Comparison of ENCODE assay signal across 15 cellular contexts in the genomic region with DNA sequence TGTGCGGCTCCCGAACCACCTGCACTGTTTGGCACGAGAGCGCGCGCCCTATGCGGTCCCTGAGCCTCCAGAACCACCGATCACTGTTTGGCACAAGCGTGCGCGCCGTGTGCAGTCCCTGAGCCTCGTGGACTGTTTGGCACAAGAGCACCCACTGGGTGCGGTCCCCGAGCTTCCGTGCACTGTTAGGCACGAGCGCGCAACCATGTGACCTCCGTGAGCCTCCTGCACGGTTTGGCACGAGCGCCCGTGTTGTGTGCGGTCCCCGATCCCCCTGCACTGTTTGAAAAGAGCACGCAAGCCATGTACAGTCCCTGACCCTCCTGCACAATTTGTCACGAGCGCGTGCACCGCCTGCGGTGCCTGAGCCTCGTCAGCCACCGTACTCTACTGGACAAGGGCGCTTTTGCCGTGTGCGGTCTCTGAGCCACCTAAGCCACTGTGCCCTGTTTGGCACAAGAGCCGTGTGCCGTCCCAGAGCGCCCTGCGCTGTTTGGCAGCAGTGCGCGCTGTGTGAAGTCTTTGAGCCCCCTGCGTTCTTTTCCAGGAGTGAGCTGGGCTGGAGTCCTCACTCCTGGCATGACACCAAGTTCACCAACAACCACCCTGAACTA.
DNase-seq lines count a peak whose midpoint lies in the region; ATAC-seq and TF ChIP-seq lines count a peak whose summit lies in the region.
"Had no signal": no experiment of that assay in that cellular context is flagged by ENCODE, and none has a peak within 500 bp of the region (broad histone marks: within the 10 kb centered on the region; RNA-seq: fewer than 3 reads in every experiment).

No MANE protein-coding gene starts in this region.

- H3K4me1 Mint-ChIP-seq in activated CD8-positive, alpha-beta memory T cell treated with anti-CD3 and anti-CD28 coated beads, Interleukin-2, amount 10 ng/mL, durations not matched to agents 7 days and 5 days = peaks cover 3% of the 10 kb centered on the region
- H3K4me1 Mint-ChIP-seq in CD8-positive, alpha-beta T cell (ENCODE audit: low read depth) = peaks cover 13% of the 10 kb centered on the region
- peaks cover 31% of the 10 kb centered on the region for H3K4me1 Mint-ChIP-seq in activated naive CD8-positive, alpha-beta T cell (ENCODE audit: low read depth)
- H3K4me1 Mint-ChIP-seq in naive thymus-derived CD8-positive, alpha-beta T cell = peaks cover 5 to 29% (median 20%) of the 10 kb centered on the region in 4 donors
- H3K4me1 Mint-ChIP-seq in endodermal cell = no peaks in the 10 kb centered on the region
- H3K4me1 Mint-ChIP-seq: WTC11 had no signal

- no peaks in the 10 kb centered on the region for H3K9me3 ChIP-seq in CD8-positive, alpha-beta T cell (ENCODE audit: low read length)
- no peaks in the 10 kb centered on the region for H3K9me3 ChIP-seq in endodermal cell (ENCODE audit: control insufficient read depth, low read length)
- H3K9me3 ChIP-seq: transverse colon had no signal

- H3K27ac ChIP-seq in CD8-positive, alpha-beta T cell (ENCODE audit: low read depth, low read length) = no peak overlapping the region
- no peak overlapping the region for H3K27ac ChIP-seq in endodermal cell (ENCODE audit: low read depth, low read length)
- H3K27ac ChIP-seq: transverse colon had no signal

- CTCF ChIA-PET in activated CD8-positive, alpha-beta memory T cell treated with anti-CD3 and anti-CD28 coated beads, Interleukin-2, amount 10 ng/mL, durations not matched to agents 7 days and 5 days (lab: Charles Lee) = no interaction called here
- CTCF ChIA-PET in CD8-positive, alpha-beta T cell (lab: Charles Lee) = no interaction called here

- WGBS in endodermal cell (ENCODE audit: insufficient coverage in 1 of 2, insufficient read length in 1 of 2), 2 experiments = 91% methylated on average over 44 of the region's 44 CpGs; no CpG with 5 or more reads in 1 of the 2 experiments

- no peak overlapping the region for H3K4me3 ChIP-seq in CD8-positive, alpha-beta T cell (ENCODE audit: low read depth, low read length)
- no peak overlapping the region for H3K4me3 ChIP-seq in endodermal cell (ENCODE audit: low read length)
- H3K4me3 ChIP-seq: transverse colon had no signal

- intact Hi-C loops in CD8-positive, alpha-beta T cell (cut with DNase I, micrococcal nuclease) = no loop called here

- no peak for ATAC-seq in activated CD8-positive, alpha-beta memory T cell treated with anti-CD3 and anti-CD28 coated beads, Interleukin-2, amount 10 ng/mL, durations not matched to agents 7 days and 5 days
- ATAC-seq in CD8-positive, alpha-beta T cell = no peak
- peak in 1 of 2 donors; percentile 45 for ATAC-seq in naive thymus-derived CD8-positive, alpha-beta T cell
- ATAC-seq: PC-3, WTC11 had no signal

- TF ChIP-seq CTCF in CD8-positive, alpha-beta T cell (IDR thresholded peaks at IDR 0.05) = no peak
- TF ChIP-seq CTCF in endodermal cell (conservative IDR thresholded peaks at IDR 0.05) = no peak

- no peak overlapping the region for H3K9ac ChIP-seq in endodermal cell (ENCODE audit: extremely low read depth, low read length, poor library complexity, severe bottlenecking)

- H3K4me1 ChIP-seq in CD8-positive, alpha-beta T cell (ENCODE audit: insufficient read depth, low read length) = no peaks in the 10 kb centered on the region
- H3K4me1 ChIP-seq in endodermal cell (ENCODE audit: control insufficient read depth, insufficient read depth, low read length) = no peaks in the 10 kb centered on the region
- H3K4me1 ChIP-seq: transverse colon had no signal

- no peaks in the 10 kb centered on the region for H3K36me3 Mint-ChIP-seq in activated CD8-positive, alpha-beta memory T cell treated with anti-CD3 and anti-CD28 coated beads, Interleukin-2, amount 10 ng/mL, durations not matched to agents 7 days and 5 days
- H3K36me3 Mint-ChIP-seq in CD8-positive, alpha-beta T cell = no peaks in the 10 kb centered on the region
- H3K36me3 Mint-ChIP-seq in activated naive CD8-positive, alpha-beta T cell = no peaks in the 10 kb centered on the region
- H3K36me3 Mint-ChIP-seq in naive thymus-derived CD8-positive, alpha-beta T cell = no peaks in the 10 kb centered on the region
- H3K36me3 Mint-ChIP-seq in endodermal cell (ENCODE audit: low read depth) = no peaks in the 10 kb centered on the region
- H3K36me3 Mint-ChIP-seq: WTC11 had no signal

- H3K27me3 ChIP-seq in CD8-positive, alpha-beta T cell (ENCODE audit: insufficient read depth, low read length) = no peaks in the 10 kb centered on the region
- H3K27me3 ChIP-seq in endodermal cell (ENCODE audit: control insufficient read depth, insufficient read depth, low read length, poor library complexity, severe bottlenecking) = no peaks in the 10 kb centered on the region
- H3K27me3 ChIP-seq: transverse colon had no signal

- no peaks in the 10 kb centered on the region for H3K9me3 Mint-ChIP-seq in activated CD8-positive, alpha-beta memory T cell treated with anti-CD3 and anti-CD28 coated beads, Interleukin-2, amount 10 ng/mL, durations not matched to agents 7 days and 5 days (ENCODE audit: low read depth)
- no peaks in the 10 kb centered on the region for H3K9me3 Mint-ChIP-seq in CD8-positive, alpha-beta T cell
- no peaks in the 10 kb centered on the region for H3K9me3 Mint-ChIP-seq in activated naive CD8-positive, alpha-beta T cell (ENCODE audit: low read depth)
- no peaks in the 10 kb centered on the region for H3K9me3 Mint-ChIP-seq in naive thymus-derived CD8-positive, alpha-beta T cell
- no peaks in the 10 kb centered on the region for H3K9me3 Mint-ChIP-seq in endodermal cell

- H3K4me3 Mint-ChIP-seq in activated CD8-positive, alpha-beta memory T cell treated with anti-CD3 and anti-CD28 coated beads, Interleukin-2, amount 10 ng/mL, durations not matched to agents 7 days and 5 days = peak overlapping the region; percentile 17
- peak overlapping the region; percentile 70 for H3K4me3 Mint-ChIP-seq in CD8-positive, alpha-beta T cell
- peak overlapping the region; percentile 86 for H3K4me3 Mint-ChIP-seq in activated naive CD8-positive, alpha-beta T cell
- peak overlapping the region in 6 of 10 donors; percentile 71 to 85 (median 78) for H3K4me3 Mint-ChIP-seq in naive thymus-derived CD8-positive, alpha-beta T cell
- H3K4me3 Mint-ChIP-seq in endodermal cell = no peak overlapping the region
- H3K4me3 Mint-ChIP-seq: WTC11 had no signal

- H3K36me3 ChIP-seq in CD8-positive, alpha-beta T cell (ENCODE audit: insufficient read depth, low read length) = no peaks in the 10 kb centered on the region
- H3K36me3 ChIP-seq in endodermal cell (ENCODE audit: control insufficient read depth, insufficient read depth, low read length) = no peaks in the 10 kb centered on the region
- H3K36me3 ChIP-seq: transverse colon had no signal

- H3K27me3 Mint-ChIP-seq in activated CD8-positive, alpha-beta memory T cell treated with anti-CD3 and anti-CD28 coated beads, Interleukin-2, amount 10 ng/mL, durations not matched to agents 7 days and 5 days = peaks cover 9% of the 10 kb centered on the region
- peaks cover 4% of the 10 kb centered on the region for H3K27me3 Mint-ChIP-seq in CD8-positive, alpha-beta T cell (ENCODE audit: low read depth)
- no peaks in the 10 kb centered on the region for H3K27me3 Mint-ChIP-seq in activated naive CD8-positive, alpha-beta T cell
- H3K27me3 Mint-ChIP-seq in naive thymus-derived CD8-positive, alpha-beta T cell = peaks cover 0 to 9% (median 2%) of the 10 kb centered on the region in 5 donors
- no peaks in the 10 kb centered on the region for H3K27me3 Mint-ChIP-seq in endodermal cell (ENCODE audit: insufficient read depth)

- no peak overlapping the region for H3K27ac Mint-ChIP-seq in activated CD8-positive, alpha-beta memory T cell treated with anti-CD3 and anti-CD28 coated beads, Interleukin-2, amount 10 ng/mL, durations not matched to agents 7 days and 5 days
- H3K27ac Mint-ChIP-seq in CD8-positive, alpha-beta T cell = no peak overlapping the region
- H3K27ac Mint-ChIP-seq in activated naive CD8-positive, alpha-beta T cell = no peak overlapping the region
- peak overlapping the region in 3 of 10 donors; percentile 26 to 83 (median 29) for H3K27ac Mint-ChIP-seq in naive thymus-derived CD8-positive, alpha-beta T cell
- no peak overlapping the region for H3K27ac Mint-ChIP-seq in endodermal cell
- H3K27ac Mint-ChIP-seq: WTC11 had no signal

- no peak for DNase-seq in activated CD8-positive, alpha-beta memory T cell treated with anti-CD3 and anti-CD28 coated beads, Interleukin-2, amount 10 ng/mL, durations not matched to agents 7 days and 5 days
- DNase-seq in activated CD8-positive, alpha-beta memory T cell treated with anti-CD3 and anti-CD28 coated beads for 24 hours = no peak
- DNase-seq in CD8-positive, alpha-beta T cell = no peak
- DNase-seq in naive thymus-derived CD8-positive, alpha-beta T cell = no peak
- DNase-seq in endodermal cell = no peak
- no peak for DNase-seq in NCI-H1105 (lab: John Stamatoyannopoulos, UW)
- no peak for DNase-seq in GOT3 (lab: John Stamatoyannopoulos, UW)
- DNase-seq: hypothalamus; NCI-H2029; NCI-H69; PC-3; stimulated activated CD4-positive, alpha-beta T cell treated with anti-CD3 and anti-CD28 coated beads, Interleukin-1b, Interleukin-23, amount 100 ng/mL, for 48 hours; transverse colon had no signal

- POLR2A ChIA-PET in CD8-positive, alpha-beta T cell (lab: Charles Lee) = no interaction called here
- POLR2A ChIA-PET in naive thymus-derived CD8-positive, alpha-beta T cell (lab: Charles Lee) = no interaction called here
